Comparison of ENCODE assay signal across 8 cellular contexts in the genomic region with DNA sequence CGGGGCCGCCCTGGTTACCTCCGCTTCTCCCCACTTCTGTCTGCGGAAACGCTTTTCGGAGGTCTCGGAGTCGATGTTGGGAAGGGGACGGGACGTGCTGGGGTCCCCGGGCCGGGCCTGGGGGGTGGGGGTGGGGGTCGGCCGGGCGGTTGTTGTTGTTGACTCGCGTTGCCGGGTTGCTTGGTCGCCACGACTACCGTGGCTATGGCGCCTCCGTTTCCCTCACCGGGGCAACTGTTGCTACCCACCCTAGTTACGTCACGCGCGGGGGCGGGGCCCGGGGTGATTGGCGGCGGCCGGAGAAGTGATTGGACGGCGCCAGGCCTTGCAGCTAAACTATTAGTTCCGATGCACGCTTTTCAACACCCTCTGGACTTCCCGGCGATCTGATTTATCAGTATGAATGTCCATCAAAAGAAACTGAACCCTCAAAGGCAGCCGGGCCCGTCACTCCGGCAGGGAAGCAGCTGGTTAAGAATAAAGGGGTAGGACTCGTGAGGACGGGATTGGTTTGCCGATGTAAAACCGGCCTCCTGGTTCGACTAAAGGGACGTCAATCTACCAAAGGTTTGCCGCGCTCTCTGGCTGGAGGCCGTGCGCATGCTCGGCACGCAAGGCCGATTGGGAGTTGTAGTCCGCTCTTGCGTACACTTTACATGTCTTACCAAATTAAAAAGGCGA. TPM values are rescaled to one million over a fixed set of nuclear protein-coding genes. Genes with fewer than 3 reads are reported as not detected.
DNase-seq lines count a peak whose midpoint lies in the region; ATAC-seq, FAIRE-seq and TF ChIP-seq lines count a peak whose summit lies in the region.

A gene (minus strand): TSS at position 236 of the 681 bp plus-strand sequence. CDS start 12,477 bp downstream, outside the sequence.

- no peaks in the 10 kb centered on the region for H3K9me1 ChIP-seq in keratinocyte (ENCODE audit: control insufficient read depth, extremely low read depth, insufficient read depth, low read length)

- H3K4me1 ChIP-seq in keratinocyte (ENCODE audit: control insufficient read depth, extremely low read depth, insufficient read depth, low read length) = peaks cover 25% of the 10 kb centered on the region

- peak within 1 kb of the TSS; percentile 97 for H3K9ac ChIP-seq in keratinocyte (ENCODE audit: control insufficient read depth, extremely low read depth, insufficient read depth, low read length)

- no peaks in the 10 kb centered on the region for H4K20me1 ChIP-seq in keratinocyte (ENCODE audit: control insufficient read depth, extremely low read depth, insufficient read depth, low read length)

- H3K27me3 Mint-ChIP-seq in activated CD4-positive, alpha-beta T cell treated with anti-CD3 and anti-CD28 coated beads for 36 hours = no peaks in the 10 kb centered on the region
- no peaks in the 10 kb centered on the region for H3K27me3 Mint-ChIP-seq in chondrocyte (ENCODE audit: low read depth)

- CTCF ChIA-PET in activated CD4-positive, alpha-beta T cell treated with anti-CD3 and anti-CD28 coated beads for 36 hours (lab: Charles Lee) = interaction anchor here (0.9 to 1.1 kb wide), 3 partner anchors 16 to 126 kb away, joined by 3 to 4 read pairs (median 3); no protein-coding TSS in a partner anchor

- peaks cover 0 to 2% of the 10 kb centered on the region in 2 experiments for H3K36me3 ChIP-seq in keratinocyte (ENCODE audit: control insufficient read depth in 2 of 2, extremely low read depth in 1 of 2, insufficient read depth in 2 of 2, low read length in 2 of 2)

- no peaks in the 10 kb centered on the region for H3K27me3 ChIP-seq in keratinocyte (ENCODE audit: control insufficient read depth, extremely low read depth, insufficient read depth, low read length)

- dilution Hi-C loops in keratinocyte (cut with MboI; ENCODE audit: extremely low pct_ligation_motif_present, low sequenced_read_pairs) = no loop called here

- H2AFZ ChIP-seq in keratinocyte (ENCODE audit: control insufficient read depth, low read length) = peak within 1 kb of the TSS; percentile 78

- intact Hi-C loops in activated CD4-positive, alpha-beta T cell treated with anti-CD3 and anti-CD28 coated beads for 36 hours (cut with DNase I, micrococcal nuclease) = loop anchor here (1.0 to 10.0 kb wide), 24 partner anchors 20 to 1215 kb away; a partner anchor contains a TSS

- H3K4me2 ChIP-seq in keratinocyte (ENCODE audit: control insufficient read depth, extremely low read depth, insufficient read depth, low read depth, low read length) = peak within 1 kb of the TSS; percentile 74

- DNase-seq in AG10803 (ENCODE audit: low read depth) (peak; percentile 100), NCI-H524 treated with DMSO at 0.1 percent for 48 hours (lab: John Stamatoyannopoulos, UW) (peak; percentile 100), chondrocyte (ENCODE audit: low spot score) (peak; percentile 100), keratinocyte (ENCODE audit: low read depth, low spot score) (peak; percentile 94)
- peak; percentile 100 for DNase-seq in activated CD4-positive, alpha-beta T cell treated with anti-CD3 and anti-CD28 coated beads for 36 hours
- DNase-seq in stimulated activated CD4-positive, alpha-beta T cell treated with anti-CD3 and anti-CD28 coated beads, Interleukin-15, amount 100 ng/mL, for 1 hour (ENCODE audit: low read depth in 1 of 2, low spot score in 1 of 2) = peak; percentile 100

- H3K27ac ChIP-seq in keratinocyte (ENCODE audit: control insufficient read depth, insufficient read depth, low read length) = peak within 1 kb of the TSS; percentile 98

- TF ChIP-seq CTCF in AG10803 (conservative IDR thresholded peaks at IDR 0.05; ENCODE audit: low read length) = no peak
- TF ChIP-seq CTCF in chondrocyte (IDR thresholded peaks at IDR 0.05) = no peak
- TF ChIP-seq CTCF in keratinocyte (optimal IDR thresholded peaks at IDR 0.05 in 1 of 3, IDR thresholded peaks at IDR 0.05 in 1 of 3, conservative IDR thresholded peaks at IDR 0.05 in 1 of 3; ENCODE audit: extremely low read depth in 1 of 3, insufficient read depth in 2 of 3, low read length in 3 of 3) = no peak

- peaks cover 40% of the 10 kb centered on the region for H3K4me1 Mint-ChIP-seq in activated CD4-positive, alpha-beta T cell treated with anti-CD3 and anti-CD28 coated beads for 36 hours
- peaks cover 22% of the 10 kb centered on the region for H3K4me1 Mint-ChIP-seq in chondrocyte (ENCODE audit: low read depth)

- POLR2A ChIA-PET in activated CD4-positive, alpha-beta T cell treated with anti-CD3 and anti-CD28 coated beads for 36 hours (lab: Charles Lee) = interaction anchor here (0.5 to 1.3 kb wide), 7 partner anchors 17 to 1067 kb away, joined by 3 to 8 read pairs (median 5); a partner anchor contains a TSS

- H3K79me2 ChIP-seq in keratinocyte (ENCODE audit: control insufficient read depth, insufficient read depth, low read length) = peaks cover 3% of the 10 kb centered on the region

- peak; percentile 64 for FAIRE-seq in keratinocyte (lab: Jason Lieb, UNC)

- H3K4me3 ChIP-seq in AG10803 (ENCODE audit: low read length) (peak within 1 kb of the TSS; percentile 81), keratinocyte (ENCODE audit: control insufficient read depth in 2 of 3, extremely low read depth in 1 of 3, insufficient read depth in 2 of 3, low read depth in 1 of 3, low read length in 3 of 3) (peak within 1 kb of the TSS; percentile 59 to 91 (median 81))

- no peaks in the 10 kb centered on the region for H3K9me3 ChIP-seq in keratinocyte (ENCODE audit: control insufficient read depth, low read depth, low read length)

- H3K4me3 Mint-ChIP-seq in activated CD4-positive, alpha-beta T cell treated with anti-CD3 and anti-CD28 coated beads for 36 hours = peak within 1 kb of the TSS; percentile 94
- peak within 1 kb of the TSS; percentile 97 for H3K4me3 Mint-ChIP-seq in chondrocyte (ENCODE audit: unreplicated experiment)

- H3K9me3 Mint-ChIP-seq in activated CD4-positive, alpha-beta T cell treated with anti-CD3 and anti-CD28 coated beads for 36 hours (ENCODE audit: low read depth) = no peaks in the 10 kb centered on the region
- H3K9me3 Mint-ChIP-seq in chondrocyte (ENCODE audit: low read depth) = no peaks in the 10 kb centered on the region

- ATAC-seq in GM19324 (IDR thresholded peaks at IDR 0.05; ENCODE audit: low FRiP score, unreplicated experiment) (peak; percentile 82), HG03460 (IDR thresholded peaks at IDR 0.05; ENCODE audit: unreplicated experiment) (peak; percentile 75)
- ATAC-seq in activated CD4-positive, alpha-beta T cell treated with anti-CD3 and anti-CD28 coated beads for 36 hours = peak; percentile 84

- no peaks in the 10 kb centered on the region for H3K36me3 Mint-ChIP-seq in activated CD4-positive, alpha-beta T cell treated with anti-CD3 and anti-CD28 coated beads for 36 hours (ENCODE audit: low read depth)
- no peaks in the 10 kb centered on the region for H3K36me3 Mint-ChIP-seq in chondrocyte (ENCODE audit: low read depth)

- H3K27ac Mint-ChIP-seq in activated CD4-positive, alpha-beta T cell treated with anti-CD3 and anti-CD28 coated beads for 36 hours = peak within 1 kb of the TSS; percentile 98
- H3K27ac Mint-ChIP-seq in chondrocyte (ENCODE audit: unreplicated experiment) = peak within 1 kb of the TSS; percentile 100

RNA-seq across cellular contexts. Expression of the gene that starts here (rescaled TPM):
- 10 to 100 TPM; 14.2 to 15.3 TPM for total RNA-seq in activated CD4-positive, alpha-beta T cell treated with anti-CD3 and anti-CD28 coated beads for 36 hours
- 9.1 to 9.4 TPM (median 9.4 TPM) in 3 replicates for total RNA-seq in chondrocyte
- polyA plus RNA-seq in keratinocyte = 0.45 to 0.97 TPM (median 0.48 TPM) in 3 replicates
- 3.7 TPM for polyA plus RNA-seq in keratinocyte (2011; ENCODE audit: low read depth)
- polyA plus RNA-seq in keratinocyte (2011; cell fraction: cytosol; rRNA removed) = 0.44 and 1.0 TPM in 2 replicates
- polyA plus RNA-seq in keratinocyte (2011; cell fraction: nucleus; rRNA removed) = 3.0 and 3.7 TPM in 2 replicates
- 4.0 and 4.3 TPM in 2 replicates for polyA plus RNA-seq in keratinocyte (2012; ENCODE audit: low replicate concordance)
- polyA minus RNA-seq in keratinocyte = 0.42 to 6.6 TPM (median 0.76 TPM) in 3 replicates
- 4.2 TPM for polyA minus RNA-seq in keratinocyte (2011; cell fraction: cytosol; rRNA and poly(A)+ RNA removed)
- 3.4 and 9.2 TPM in 2 replicates for polyA minus RNA-seq in keratinocyte (2011; cell fraction: nucleus; rRNA and poly(A)+ RNA removed)

Comparison
In these comparisons a context has a peak if more than half of its experiments do, and no peak if none do; other contexts are left out.
1. Peak in every context shown above with its lines: DNase-seq, ATAC-seq, H3K4me3 ChIP-seq and H3K27ac ChIP-seq.